10 cellular contexts compared by ENCODE assay signal in genomic region chr1:183417691-183418491, GRCh38. TPM values are rescaled to one million over a fixed set of nuclear protein-coding genes. Genes with fewer than 3 reads are reported as not detected.
DNase-seq lines count a peak whose midpoint lies in the region; ATAC-seq and TF ChIP-seq lines count a peak whose summit lies in the region.
"Had no signal": no experiment of that assay in that cellular context is flagged by ENCODE, and none has a peak within 500 bp of the region (broad histone marks: within the 10 kb centered on the region; RNA-seq: fewer than 3 reads in every experiment).

Gene NMNAT2 (minus strand): TSS chr1:183418380. CDS start chr1:183418267, 113 bp downstream.

- H3K4me1 ChIP-seq in lung (ENCODE audit: control insufficient read depth in 2 of 2, insufficient read depth in 2 of 2, low read length in 2 of 2): peaks cover 2 to 15% of the 10 kb centered on the region in 2 donors
- H3K4me1 ChIP-seq in tibial artery: peaks cover 0 to 22% (median 16%) of the 10 kb centered on the region in 4 donors

- H3K9me3 ChIP-seq in lung (ENCODE audit: control insufficient read depth in 2 of 2, insufficient read depth in 1 of 2, low read length in 1 of 2): peaks cover 0 to 4% of the 10 kb centered on the region in 2 donors
- H3K9me3 ChIP-seq in tibial artery: no peaks in the 10 kb centered on the region

- H3K4me3 ChIP-seq in choroid plexus epithelial cell (ENCODE audit: low read depth, low read length) (peak within 1 kb of the TSS; percentile 32), lung (no peak within 1 kb of the TSS), tibial artery (peak within 1 kb of the TSS; percentile 26 to 39)
- H3K4me3 ChIP-seq: K562 had no signal

- intact Hi-C loops in tibial artery (cut with DNase I; ENCODE audit: low total_unique reads): no loop called here

- 2% methylated on average over 51 to 52 of the region's 52 CpGs for WGBS in lung, 2 donors

- H3K36me3 ChIP-seq in lung (ENCODE audit: control insufficient read depth in 2 of 2, insufficient read depth in 2 of 2, low read length in 2 of 2): no peaks in the 10 kb centered on the region
- no peaks in the 10 kb centered on the region for H3K36me3 ChIP-seq in tibial artery

- peak; percentile 81 for DNase-seq in ELF-1 (ENCODE audit: low read depth, low spot score)
- peak; percentile 88 for DNase-seq in NCI-H2227 treated with DMSO at 0.1 percent for 48 hours (lab: John Stamatoyannopoulos, UW)
- peak; percentile 26 for DNase-seq in choroid plexus epithelial cell (ENCODE audit: low read depth)
- no peak for DNase-seq in lung (ENCODE audit: low spot score)
- DNase-seq in tibial artery: no peak
- no peak for DNase-seq in CD1c-positive myeloid dendritic cell (ENCODE audit: extremely low spot score)
- DNase-seq in activated naive CD4-positive, alpha-beta T cell treated with Interleukin-2 at 50 U/mL for 16 hours: no peak

- ATAC-seq in lung (ENCODE audit: insufficient read depth, low FRiP score): peak; percentile 25
- no peak for ATAC-seq in HG02973 (IDR thresholded peaks at IDR 0.05; ENCODE audit: unreplicated experiment)
- ATAC-seq: K562 had no signal

- H3K27ac ChIP-seq in lung (ENCODE audit: low read depth in 1 of 2, low read length in 1 of 2) (no peak within 1 kb of the TSS), tibial artery (no peak within 1 kb of the TSS)
- H3K27ac ChIP-seq: skin epidermis had no signal

- TF ChIP-seq CTCF in choroid plexus epithelial cell (conservative IDR thresholded peaks at IDR 0.05; ENCODE audit: low read depth, low read length): no peak
- TF ChIP-seq CTCF in lung (IDR thresholded peaks at IDR 0.05; ENCODE audit: control extremely low read depth, extremely low read depth): no peak
- no peak for TF ChIP-seq CTCF in tibial artery (IDR thresholded peaks at IDR 0.05)

- H3K27me3 ChIP-seq in lung (ENCODE audit: control insufficient read depth, insufficient read depth) (no peaks in the 10 kb centered on the region), tibial artery (peaks cover 0 to 52% of the 10 kb centered on the region in 2 donors)

RNA-seq across cellular contexts. Expression of gene NMNAT2, which starts in this region (rescaled TPM):
- total RNA-seq in lung: 1 to 10 TPM in 1 of 2 donors, under 1 TPM in 1; 0.88 to 1.1 TPM
- polyA plus RNA-seq in lung: under 1 TPM; 0.10 to 1.00 TPM
- total RNA-seq: K562 had no signal
- polyA plus RNA-seq: K562 had no signal

Comparison
In these comparisons a context has a peak if more than half of its experiments do, and no peak if none do; other contexts are left out.
1. DNase-seq: peak in ELF-1 (single experiment), NCI-H2227 treated with DMSO at 0.1 percent for 48 hours (single experiment) and choroid plexus epithelial cell (single experiment); none in lung (single experiment), tibial artery (0 of 2), CD1c-positive myeloid dendritic cell (single experiment) and activated naive CD4-positive, alpha-beta T cell treated with Interleukin-2 at 50 U/mL for 16 hours (single experiment).